Comparison of ENCODE assay signal across 21 cellular contexts in the genomic region with DNA sequence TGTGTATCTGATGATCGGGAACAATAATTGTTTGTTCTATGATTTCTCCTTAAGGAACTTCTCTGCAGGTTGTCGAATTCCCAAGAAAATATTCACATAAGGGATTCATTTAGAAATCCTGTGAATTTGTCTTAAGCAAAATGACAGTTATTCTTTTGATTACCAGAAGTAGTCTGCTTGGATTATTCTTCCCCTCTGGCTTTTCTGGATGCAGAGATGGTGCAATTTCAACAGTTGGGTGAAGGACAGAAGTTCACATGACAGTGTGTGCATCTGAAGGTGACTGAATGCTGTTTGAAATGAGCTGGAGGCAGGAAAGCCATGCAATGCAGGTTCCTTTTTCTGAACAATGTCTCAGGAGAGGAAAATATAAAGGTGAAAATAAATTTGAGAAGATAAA.
DNase-seq lines count a peak whose midpoint lies in the region; ATAC-seq and TF ChIP-seq lines count a peak whose summit lies in the region.
"Had no signal": no experiment of that assay in that cellular context is flagged by ENCODE, and none has a peak within 500 bp of the region (broad histone marks: within the 10 kb centered on the region; RNA-seq: fewer than 3 reads in every experiment).

No MANE protein-coding gene starts in this region.

- peaks cover 12% of the 10 kb centered on the region for H3K4me1 ChIP-seq in GM23338 (ENCODE audit: insufficient read depth)
- peaks cover 22% of the 10 kb centered on the region for H3K4me1 ChIP-seq in adipocyte (ENCODE audit: control insufficient read depth, insufficient read depth, low read length)
- peaks cover 0 to 3% (median 0%) of the 10 kb centered on the region in 4 donors for H3K4me1 ChIP-seq in Peyer's patch

- no peaks in the 10 kb centered on the region for H3K79me2 ChIP-seq in GM23338 (replicated peaks; ENCODE audit: insufficient read depth)

- H3F3A ChIP-seq in GM23338 (replicated peaks; ENCODE audit: low read depth), result no peaks in the 10 kb centered on the region

- TF ChIP-seq CTCF in CD4-positive, alpha-beta T cell (IDR thresholded peaks at IDR 0.05), result no peak
- TF ChIP-seq CTCF in GM23338 (conservative IDR thresholded peaks at IDR 0.05; ENCODE audit: low read depth in 2 of 2) (no peak), mesothelial cell of epicardium (IDR thresholded peaks at IDR 0.05; ENCODE audit: unreplicated experiment) (no peak), Peyer's patch (IDR thresholded peaks at IDR 0.05) (no peak)

- no peak for TF ChIP-seq POLR2A in Peyer's patch (IDR thresholded peaks at IDR 0.05)

- CTCF ChIA-PET in CD4-positive, alpha-beta T cell (lab: Charles Lee), result interaction anchor here (1.1 to 2.0 kb wide), 4 partner anchors 28 to 282 kb away, joined by 3 to 8 read pairs (median 4); a partner anchor contains a TSS

- peaks cover 81% of the 10 kb centered on the region for H3K4me1 Mint-ChIP-seq in CD4-positive, alpha-beta T cell (ENCODE audit: low read depth)
- H3K4me1 Mint-ChIP-seq in GM23338, result peaks cover 10% of the 10 kb centered on the region
- H3K4me1 Mint-ChIP-seq in mesothelial cell of epicardium, result peaks cover 44% of the 10 kb centered on the region

- H3K36me3 Mint-ChIP-seq in CD4-positive, alpha-beta T cell (ENCODE audit: low read depth), result peaks cover 46% of the 10 kb centered on the region
- no peaks in the 10 kb centered on the region for H3K36me3 Mint-ChIP-seq in GM23338 (ENCODE audit: low read depth)
- peaks cover 3% of the 10 kb centered on the region for H3K36me3 Mint-ChIP-seq in mesothelial cell of epicardium

- no peaks in the 10 kb centered on the region for H4K20me1 ChIP-seq in GM23338 (replicated peaks; ENCODE audit: insufficient read depth)

- no peak overlapping the region for H3K9ac ChIP-seq in adipocyte (ENCODE audit: low read length)

- H3K27ac Mint-ChIP-seq in CD4-positive, alpha-beta T cell, result peak overlapping the region; percentile 61
- H3K27ac Mint-ChIP-seq in GM23338, result no peak overlapping the region
- H3K27ac Mint-ChIP-seq in mesothelial cell of epicardium, result peak overlapping the region; percentile 80
- H3K27ac Mint-ChIP-seq: B cell, H9 had no signal

- no peak overlapping the region for H3K4me2 ChIP-seq in GM23338

- H3K27me3 Mint-ChIP-seq in CD4-positive, alpha-beta T cell, result no peaks in the 10 kb centered on the region
- H3K27me3 Mint-ChIP-seq in GM23338 (ENCODE audit: insufficient read depth, low read depth, poor library complexity), result no peaks in the 10 kb centered on the region
- no peaks in the 10 kb centered on the region for H3K27me3 Mint-ChIP-seq in mesothelial cell of epicardium (ENCODE audit: low read depth)
- H3K27me3 Mint-ChIP-seq: B cell had no signal

- H3K4me3 ChIP-seq in GM23338, result no peak overlapping the region
- peak overlapping the region; percentile 35 for H3K4me3 ChIP-seq in adipocyte (ENCODE audit: low read length)
- no peak overlapping the region for H3K4me3 ChIP-seq in Peyer's patch
- H3K4me3 ChIP-seq: dorsolateral prefrontal cortex, thyroid gland had no signal

- no peaks in the 10 kb centered on the region for H3K9me3 Mint-ChIP-seq in CD4-positive, alpha-beta T cell
- H3K9me3 Mint-ChIP-seq in GM23338, result no peaks in the 10 kb centered on the region
- no peaks in the 10 kb centered on the region for H3K9me3 Mint-ChIP-seq in mesothelial cell of epicardium
- H3K9me3 Mint-ChIP-seq: H9 had no signal

- H3K9me2 ChIP-seq in GM23338 (ENCODE audit: insufficient read depth), result no peaks in the 10 kb centered on the region

- H3K36me3 ChIP-seq in GM23338 (ENCODE audit: insufficient read depth), result no peaks in the 10 kb centered on the region
- H3K36me3 ChIP-seq in adipocyte (ENCODE audit: control insufficient read depth, insufficient read depth, low read length, severe bottlenecking), result no peaks in the 10 kb centered on the region
- no peaks in the 10 kb centered on the region for H3K36me3 ChIP-seq in Peyer's patch
- H3K36me3 ChIP-seq: thyroid gland had no signal

- no peak for ATAC-seq in CD4-positive, alpha-beta T cell (ENCODE audit: poor library complexity)
- ATAC-seq in GM23338, result no peak
- ATAC-seq in GM18907 (IDR thresholded peaks at IDR 0.05; ENCODE audit: unreplicated experiment), result no peak
- ATAC-seq: esophagus mucosa had no signal

- no peak overlapping the region for H2AFZ ChIP-seq in GM23338

- DNase-seq in CD4-positive, alpha-beta T cell, result no peak
- DNase-seq in GM23338 (ENCODE audit: low spot score), result no peak
- DNase-seq in adipocyte (ENCODE audit: low read depth), result peak; percentile 76
- DNase-seq in mesothelial cell of epicardium (ENCODE audit: low spot score in 2 of 2, unreplicated experiment in 2 of 2), result no peak
- no peak for DNase-seq in Peyer's patch
- no peak for DNase-seq in NCI-H2107 treated with DMSO at 0.1 percent for 48 hours (lab: John Stamatoyannopoulos, UW; ENCODE audit: unreplicated experiment)
- DNase-seq: activated CD4-positive, alpha-beta T cell treated with anti-CD3 and anti-CD28 coated beads for 48 hours; DMS 273 treated with DMSO at 0.1 percent for 48 hours; dorsolateral prefrontal cortex; H9; kidney; NCI-H1436 treated with DMSO at 0.1 percent for 48 hours; NCI-H2227 treated with DMSO at 0.1 percent for 48 hours; occipital lobe; Right ventricle myocardium superior; stimulated activated CD4-positive, alpha-beta T cell treated with anti-CD3 and anti-CD28 coated beads, Interleukin-4, amount 100 ng/mL, for 1 hour; stimulated activated CD8-positive, alpha-beta memory T cell treated with anti-CD3 and anti-CD28 coated beads, Interleukin-4, amount 100 ng/mL, for 48 hours; thyroid gland had no signal

- H3K9me3 ChIP-seq in CD4-positive, alpha-beta T cell (ENCODE audit: control insufficient read depth, low read length), result no peaks in the 10 kb centered on the region
- H3K9me3 ChIP-seq in adipocyte (ENCODE audit: control insufficient read depth, low read length) (no peaks in the 10 kb centered on the region), Peyer's patch (no peaks in the 10 kb centered on the region)
- H3K9me3 ChIP-seq: thyroid gland had no signal

- intact Hi-C loops in CD4-positive, alpha-beta T cell (cut with DNase I, micrococcal nuclease), result no loop called here

- H3K27ac ChIP-seq in CD4-positive, alpha-beta T cell (ENCODE audit: low read depth, low read length), result no peak overlapping the region
- H3K27ac ChIP-seq in GM23338 (ENCODE audit: low read depth), result 0 out of 2 replicates have a peak overlapping the region, but pooled peaks have one; percentile 33
- no peak overlapping the region for H3K27ac ChIP-seq in Peyer's patch

- H3K4me3 Mint-ChIP-seq in CD4-positive, alpha-beta T cell, result no peak overlapping the region
- no peak overlapping the region for H3K4me3 Mint-ChIP-seq in GM23338
- H3K4me3 Mint-ChIP-seq in mesothelial cell of epicardium, result no peak overlapping the region
- H3K4me3 Mint-ChIP-seq: B cell, H9 had no signal

- POLR2A ChIA-PET in CD4-positive, alpha-beta T cell (lab: Charles Lee), result no interaction called here

- no peaks in the 10 kb centered on the region for H3K27me3 ChIP-seq in CD4-positive, alpha-beta T cell (ENCODE audit: control insufficient read depth, insufficient read depth, low read length)
- H3K27me3 ChIP-seq in GM23338 (ENCODE audit: insufficient read depth) (no peaks in the 10 kb centered on the region), adipocyte (replicated peaks; ENCODE audit: control insufficient read depth, insufficient read depth, low read length) (no peaks in the 10 kb centered on the region), Peyer's patch (no peaks in the 10 kb centered on the region)
- H3K27me3 ChIP-seq: dorsolateral prefrontal cortex, thyroid gland had no signal

TF ChIP-seq in GM23338, 12 proteins besides CTCF, POLR2A, EP300 and RAD21:
- TF ChIP-seq, protein P1, sequence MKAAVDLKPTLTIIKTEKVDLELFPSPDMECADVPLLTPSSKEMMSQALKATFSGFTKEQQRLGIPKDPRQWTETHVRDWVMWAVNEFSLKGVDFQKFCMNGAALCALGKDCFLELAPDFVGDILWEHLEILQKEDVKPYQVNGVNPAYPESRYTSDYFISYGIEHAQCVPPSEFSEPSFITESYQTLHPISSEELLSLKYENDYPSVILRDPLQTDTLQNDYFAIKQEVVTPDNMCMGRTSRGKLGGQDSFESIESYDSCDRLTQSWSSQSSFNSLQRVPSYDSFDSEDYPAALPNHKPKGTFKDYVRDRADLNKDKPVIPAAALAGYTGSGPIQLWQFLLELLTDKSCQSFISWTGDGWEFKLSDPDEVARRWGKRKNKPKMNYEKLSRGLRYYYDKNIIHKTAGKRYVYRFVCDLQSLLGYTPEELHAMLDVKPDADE (IDR thresholded peaks at IDR 0.05), result no peak
- TF ChIP-seq JUNB (IDR thresholded peaks at IDR 0.05; ENCODE audit: unreplicated experiment), result no peak
